In the genomic region with DNA sequence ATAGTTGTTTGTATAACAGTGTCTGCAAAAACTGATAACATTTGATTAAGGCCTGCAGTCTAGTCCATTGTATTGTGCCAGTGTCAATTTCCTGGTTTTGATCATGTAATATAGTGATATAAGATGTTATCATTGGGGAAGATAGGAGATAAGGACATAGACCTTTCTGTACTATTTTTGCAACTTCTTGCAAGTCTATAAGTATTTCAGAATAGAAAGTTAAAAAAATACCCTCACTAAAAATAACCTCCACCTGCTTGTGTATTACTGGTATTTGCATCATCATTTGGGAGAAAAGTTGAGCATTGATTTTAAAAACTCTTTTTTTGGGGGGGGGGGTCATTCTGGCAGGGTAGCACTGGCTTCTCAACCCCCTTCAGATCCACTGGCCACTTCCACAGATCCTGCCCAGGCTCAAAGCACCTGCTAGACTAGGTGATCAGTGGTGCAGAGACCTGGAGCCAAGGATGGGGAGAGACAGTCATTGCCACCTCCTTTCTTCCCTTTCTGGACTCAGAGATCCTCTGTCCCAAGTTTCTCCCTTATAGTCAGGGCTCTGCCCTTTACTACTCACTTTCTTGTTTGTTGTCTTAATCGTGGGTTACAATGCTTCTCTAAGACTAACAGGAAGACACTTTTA, we compare ENCODE assay signal across 1 cellular context.
TF ChIP-seq lines count a peak whose summit lies in the region.

No MANE protein-coding gene starts in this region.

TF ChIP-seq in GM12878, 131 proteins besides CTCF, POLR2A, EP300 and RAD21 (continued from another document):
- TF ChIP-seq EED (IDR thresholded peaks at IDR 0.05; ENCODE audit: low read depth) = peak; percentile 80
- TF ChIP-seq RAD51 (IDR thresholded peaks at IDR 0.05) = no peak
- peak; percentile 41; the same call in 1 of the 2 replicates for TF ChIP-seq CREM (IDR thresholded peaks at IDR 0.05; ENCODE audit: low read depth)
- no peak for TF ChIP-seq KLF5 (IDR thresholded peaks at IDR 0.05; ENCODE audit: partially characterized antibody)
- TF ChIP-seq PML (IDR thresholded peaks at IDR 0.05; ENCODE audit: low read length) = peak; percentile 59; the same call in 1 of the 2 replicates
- no peak for TF ChIP-seq ESRRA (IDR thresholded peaks at IDR 0.05; ENCODE audit: low read length)
- TF ChIP-seq MEF2A (IDR thresholded peaks at IDR 0.05; ENCODE audit: insufficient read depth, low read depth, low read length) = peak; percentile 95
- TF ChIP-seq RUNX3 (IDR thresholded peaks at IDR 0.05; ENCODE audit: low read length) = peak; percentile 48; the same call in 1 of the 2 replicates
- no peak for TF ChIP-seq FOXK2 (IDR thresholded peaks at IDR 0.05)
- TF ChIP-seq, protein P1, sequence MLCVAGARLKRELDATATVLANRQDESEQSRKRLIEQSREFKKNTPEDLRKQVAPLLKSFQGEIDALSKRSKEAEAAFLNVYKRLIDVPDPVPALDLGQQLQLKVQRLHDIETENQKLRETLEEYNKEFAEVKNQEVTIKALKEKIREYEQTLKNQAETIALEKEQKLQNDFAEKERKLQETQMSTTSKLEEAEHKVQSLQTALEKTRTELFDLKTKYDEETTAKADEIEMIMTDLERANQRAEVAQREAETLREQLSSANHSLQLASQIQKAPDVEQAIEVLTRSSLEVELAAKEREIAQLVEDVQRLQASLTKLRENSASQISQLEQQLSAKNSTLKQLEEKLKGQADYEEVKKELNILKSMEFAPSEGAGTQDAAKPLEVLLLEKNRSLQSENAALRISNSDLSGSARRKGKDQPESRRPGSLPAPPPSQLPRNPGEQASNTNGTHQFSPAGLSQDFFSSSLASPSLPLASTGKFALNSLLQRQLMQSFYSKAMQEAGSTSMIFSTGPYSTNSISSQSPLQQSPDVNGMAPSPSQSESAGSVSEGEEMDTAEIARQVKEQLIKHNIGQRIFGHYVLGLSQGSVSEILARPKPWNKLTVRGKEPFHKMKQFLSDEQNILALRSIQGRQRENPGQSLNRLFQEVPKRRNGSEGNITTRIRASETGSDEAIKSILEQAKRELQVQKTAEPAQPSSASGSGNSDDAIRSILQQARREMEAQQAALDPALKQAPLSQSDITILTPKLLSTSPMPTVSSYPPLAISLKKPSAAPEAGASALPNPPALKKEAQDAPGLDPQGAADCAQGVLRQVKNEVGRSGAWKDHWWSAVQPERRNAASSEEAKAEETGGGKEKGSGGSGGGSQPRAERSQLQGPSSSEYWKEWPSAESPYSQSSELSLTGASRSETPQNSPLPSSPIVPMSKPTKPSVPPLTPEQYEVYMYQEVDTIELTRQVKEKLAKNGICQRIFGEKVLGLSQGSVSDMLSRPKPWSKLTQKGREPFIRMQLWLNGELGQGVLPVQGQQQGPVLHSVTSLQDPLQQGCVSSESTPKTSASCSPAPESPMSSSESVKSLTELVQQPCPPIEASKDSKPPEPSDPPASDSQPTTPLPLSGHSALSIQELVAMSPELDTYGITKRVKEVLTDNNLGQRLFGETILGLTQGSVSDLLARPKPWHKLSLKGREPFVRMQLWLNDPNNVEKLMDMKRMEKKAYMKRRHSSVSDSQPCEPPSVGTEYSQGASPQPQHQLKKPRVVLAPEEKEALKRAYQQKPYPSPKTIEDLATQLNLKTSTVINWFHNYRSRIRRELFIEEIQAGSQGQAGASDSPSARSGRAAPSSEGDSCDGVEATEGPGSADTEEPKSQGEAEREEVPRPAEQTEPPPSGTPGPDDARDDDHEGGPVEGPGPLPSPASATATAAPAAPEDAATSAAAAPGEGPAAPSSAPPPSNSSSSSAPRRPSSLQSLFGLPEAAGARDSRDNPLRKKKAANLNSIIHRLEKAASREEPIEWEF (IDR thresholded peaks at IDR 0.05; ENCODE audit: insufficient replicate concordance, low read depth, low read length) = peak; percentile 35
- TF ChIP-seq, protein P2, sequence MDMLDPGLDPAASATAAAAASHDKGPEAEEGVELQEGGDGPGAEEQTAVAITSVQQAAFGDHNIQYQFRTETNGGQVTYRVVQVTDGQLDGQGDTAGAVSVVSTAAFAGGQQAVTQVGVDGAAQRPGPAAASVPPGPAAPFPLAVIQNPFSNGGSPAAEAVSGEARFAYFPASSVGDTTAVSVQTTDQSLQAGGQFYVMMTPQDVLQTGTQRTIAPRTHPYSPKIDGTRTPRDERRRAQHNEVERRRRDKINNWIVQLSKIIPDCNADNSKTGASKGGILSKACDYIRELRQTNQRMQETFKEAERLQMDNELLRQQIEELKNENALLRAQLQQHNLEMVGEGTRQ (IDR thresholded peaks at IDR 0.05; ENCODE audit: borderline replicate concordance, low read depth, low read length) = no peak
- TF ChIP-seq, protein P3, sequence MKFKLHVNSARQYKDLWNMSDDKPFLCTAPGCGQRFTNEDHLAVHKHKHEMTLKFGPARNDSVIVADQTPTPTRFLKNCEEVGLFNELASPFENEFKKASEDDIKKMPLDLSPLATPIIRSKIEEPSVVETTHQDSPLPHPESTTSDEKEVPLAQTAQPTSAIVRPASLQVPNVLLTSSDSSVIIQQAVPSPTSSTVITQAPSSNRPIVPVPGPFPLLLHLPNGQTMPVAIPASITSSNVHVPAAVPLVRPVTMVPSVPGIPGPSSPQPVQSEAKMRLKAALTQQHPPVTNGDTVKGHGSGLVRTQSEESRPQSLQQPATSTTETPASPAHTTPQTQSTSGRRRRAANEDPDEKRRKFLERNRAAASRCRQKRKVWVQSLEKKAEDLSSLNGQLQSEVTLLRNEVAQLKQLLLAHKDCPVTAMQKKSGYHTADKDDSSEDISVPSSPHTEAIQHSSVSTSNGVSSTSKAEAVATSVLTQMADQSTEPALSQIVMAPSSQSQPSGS (IDR thresholded peaks at IDR 0.05; ENCODE audit: low read length) = peak; percentile 78
